11 cellular contexts compared by ENCODE assay signal in the genomic region with DNA sequence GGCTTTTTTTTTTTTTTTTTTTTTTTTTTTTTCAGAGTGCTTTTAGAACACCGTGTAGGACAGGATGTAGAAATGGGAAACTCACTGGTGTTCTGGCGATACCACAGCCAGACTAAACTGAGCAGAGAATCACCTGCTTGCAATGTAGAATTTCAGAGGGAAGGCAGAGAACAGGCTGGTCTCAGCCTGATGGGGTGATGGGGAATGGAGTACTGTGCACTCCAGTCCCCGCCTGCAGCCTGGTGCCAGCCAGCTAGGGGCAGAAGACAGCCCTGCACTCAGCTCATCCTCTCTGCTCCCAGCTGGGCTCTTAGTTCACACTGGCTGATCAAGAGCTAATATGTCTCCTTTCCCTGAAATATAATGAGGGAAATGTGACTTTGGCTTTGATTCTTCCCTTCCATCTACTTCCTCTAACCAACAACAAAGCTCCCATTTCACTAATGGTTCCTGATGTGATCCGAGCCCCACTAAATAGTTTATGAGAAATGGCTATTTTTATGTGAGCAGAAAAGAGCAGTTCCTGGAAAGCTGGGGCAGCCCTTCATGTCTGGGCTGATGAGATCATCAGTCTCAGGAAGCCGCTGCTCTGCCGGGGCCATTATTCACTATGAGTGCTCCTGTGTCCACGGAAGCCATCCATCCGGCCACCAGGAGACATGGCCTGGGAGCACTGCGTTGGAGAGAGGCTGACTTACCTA.
DNase-seq lines count a peak whose midpoint lies in the region; ATAC-seq and FAIRE-seq lines count a peak whose summit lies in the region.
"Had no signal": no experiment of that assay in that cellular context is flagged by ENCODE, and none has a peak within 500 bp of the region (broad histone marks: within the 10 kb centered on the region; RNA-seq: fewer than 3 reads in every experiment).

No MANE protein-coding gene starts in this region.

- H3K27me3 Mint-ChIP-seq in T-helper 17 cell = peaks cover 11% of the 10 kb centered on the region

- ATAC-seq in GM21360 (IDR thresholded peaks at IDR 0.05; ENCODE audit: unreplicated experiment) = no peak
- no peak for ATAC-seq in T-helper 17 cell

- FAIRE-seq in GM19239 (lab: Jason Lieb, UNC) (peak; percentile 35), islet of Langerhans (lab: Jason Lieb, UNC) (peak; percentile 62)

- peaks cover 9% of the 10 kb centered on the region for H3K4me1 Mint-ChIP-seq in T-helper 17 cell

- no peaks in the 10 kb centered on the region for H3K27me3 ChIP-seq in SJCRH30
- H3K27me3 ChIP-seq: upper lobe of left lung had no signal

- H3K4me1 ChIP-seq in SJCRH30 = peaks cover 28% of the 10 kb centered on the region
- H3K4me1 ChIP-seq: Caco-2 had no signal

- peak overlapping the region; percentile 35; the same call in 1 of the 2 replicates for H3K27ac ChIP-seq in SJCRH30
- H3K27ac ChIP-seq: upper lobe of left lung had no signal

- H3K36me3 Mint-ChIP-seq in T-helper 17 cell (ENCODE audit: low read depth) = no peaks in the 10 kb centered on the region

- in situ Hi-C loops in KBM-7 (cut with MboI; ENCODE audit: low pct_unique_long_range_greater_than_20kb, low sequenced_read_pairs) = no loop called here

- H3K4me3 ChIP-seq in SJCRH30 = peak overlapping the region; percentile 2; the same call in 1 of the 2 replicates
- H3K4me3 ChIP-seq: upper lobe of left lung had no signal

- no peak overlapping the region for H3K27ac Mint-ChIP-seq in T-helper 17 cell

- H3K9me3 ChIP-seq in SJCRH30 (replicated peaks) = no peaks in the 10 kb centered on the region
- no peaks in the 10 kb centered on the region for H3K9me3 ChIP-seq in T-helper 17 cell (ENCODE audit: control insufficient read depth, low read length, poor library complexity, severe bottlenecking)
- H3K9me3 ChIP-seq: Caco-2, upper lobe of left lung had no signal

- no peak overlapping the region for H3K4me3 Mint-ChIP-seq in T-helper 17 cell

- DNase-seq in A172 (ENCODE audit: low spot score) (peak; percentile 86), GM19239 (ENCODE audit: insufficient read length, low spot score) (no peak), SJCRH30 (peak; percentile 50 to 67), KBM-7 (no peak), LoVo (ENCODE audit: low spot score) (no peak), T-helper 17 cell (no peak)
- DNase-seq: amniotic stem cell, Caco-2, upper lobe of left lung had no signal

- H3K36me3 ChIP-seq in SJCRH30 = no peaks in the 10 kb centered on the region
- H3K36me3 ChIP-seq: upper lobe of left lung had no signal

Comparison
In these comparisons a context has a peak if more than half of its experiments do, and no peak if none do; other contexts are left out.
1. DNase-seq: peak in A172 (single experiment) and SJCRH30 (2 of 2); none in GM19239 (single experiment), KBM-7 (single experiment), LoVo (single experiment) and T-helper 17 cell (0 of 3).